Comparison of ENCODE assay signal across 8 cellular contexts in genomic region chr20:54067606-54068174, GRCh38. TPM values are rescaled to one million over a fixed set of nuclear protein-coding genes. Genes with fewer than 3 reads are reported as not detected.
DNase-seq lines count a peak whose midpoint lies in the region; ATAC-seq and TF ChIP-seq lines count a peak whose summit lies in the region.

No MANE protein-coding gene starts in this region.

- H3K27me3 ChIP-seq in right lobe of liver, result no peaks in the 10 kb centered on the region

- H3K36me3 ChIP-seq in right lobe of liver, result no peaks in the 10 kb centered on the region

- no peaks in the 10 kb centered on the region for H3K9me3 ChIP-seq in right lobe of liver

- TF ChIP-seq CTCF in right lobe of liver (IDR thresholded peaks at IDR 0.05), result no peak

- no peak overlapping the region for H3K4me3 ChIP-seq in right lobe of liver

- peaks cover 0 to 10% (median 0%) of the 10 kb centered on the region in 4 donors for H3K4me1 ChIP-seq in right lobe of liver

- intact Hi-C loops in right lobe of liver (cut with DNase I), result no loop called here

- WGBS in right lobe of liver (ENCODE audit: insufficient coverage, low coverage, low lambda C conversion rate, missing lambda C conversion rate), result 44% methylated on average over 8 of the region's 8 CpGs

- TF ChIP-seq POLR2A in right lobe of liver (IDR thresholded peaks at IDR 0.05), result no peak

- ATAC-seq in GM19025 (IDR thresholded peaks at IDR 0.05; ENCODE audit: low read depth, unreplicated experiment) (peak; percentile 48), HG03045 (IDR thresholded peaks at IDR 0.05; ENCODE audit: unreplicated experiment) (peak; percentile 38), right lobe of liver (peak; percentile 63 to 88 (median 74))

- DNase-seq in RPMI7951 (ENCODE audit: low read depth) (peak; percentile 19), right lobe of liver (peak; percentile 69 to 72 (median 71)), nucleus accumbens (lab: John Stamatoyannopoulos, UW) (no peak), HCEC 1CT (no peak), NCI-H69 (lab: John Stamatoyannopoulos, UW) (no peak), dermis blood vessel endothelial cell (no peak)

- no peak overlapping the region for H3K27ac ChIP-seq in right lobe of liver

RNA-seq across cellular contexts. Expression of gene BCAS1, which starts 2.7 kb away (rescaled TPM):
- under 0.01 TPM in 1 of 2 replicates, not detected in the other for total RNA-seq in RPMI7951 (2014; rRNA removed; shearing (Covaris generic))
- total RNA-seq in right lobe of liver (under 1 TPM in 4 of 6 experiments, not detected in 2; 0.07 to 0.43 (median 0.15) TPM), dermis blood vessel endothelial cell (not detected in 2 replicates)

Comparison
In these comparisons a context has a peak if more than half of its experiments do, and no peak if none do; other contexts are left out.
1. DNase-seq: peak in RPMI7951 (single experiment) and right lobe of liver (3 of 3); none in nucleus accumbens (0 of 56), HCEC 1CT (single experiment), NCI-H69 (single experiment) and dermis blood vessel endothelial cell (single experiment).
2. Peak in every context shown above with its lines, with median percentiles within 50 percentile points of each other: ATAC-seq.